In genomic region chr1:172397221-172397620, GRCh38 we compare ENCODE assay signal across 12 cellular contexts. TPM values are rescaled to one million over a fixed set of nuclear protein-coding genes. Genes with fewer than 3 reads are reported as not detected.
DNase-seq lines count a peak whose midpoint lies in the region; ATAC-seq and TF ChIP-seq lines count a peak whose summit lies in the region.
"Had no signal": no experiment of that assay in that cellular context is flagged by ENCODE, and none has a peak within 500 bp of the region (broad histone marks: within the 10 kb centered on the region; RNA-seq: fewer than 3 reads in every experiment).

No MANE protein-coding gene starts in this region.

- H3K4me1 ChIP-seq in esophagus muscularis mucosa (peaks cover 29 to 82% (median 70%) of the 10 kb centered on the region in 4 donors), Caco-2 (peaks cover 15% of the 10 kb centered on the region)

- H3K27me3 Mint-ChIP-seq in activated naive CD4-positive, alpha-beta T cell treated with anti-CD3 and anti-CD28 coated beads, Interleukin-2, amount 10 ng/mL, durations not matched to agents 7 days and 5 days, result no peaks in the 10 kb centered on the region
- no peaks in the 10 kb centered on the region for H3K27me3 Mint-ChIP-seq in Caco-2 (ENCODE audit: insufficient read depth, unreplicated experiment)
- H3K27me3 Mint-ChIP-seq: activated T-cell treated with anti-CD3 and anti-CD28 coated beads, Interleukin-2, amount 50 U/mL, for 24 hours; effector memory CD8-positive, alpha-beta T cell had no signal

- no peaks in the 10 kb centered on the region for H3K36me3 Mint-ChIP-seq in activated naive CD4-positive, alpha-beta T cell treated with anti-CD3 and anti-CD28 coated beads, Interleukin-2, amount 50 U/mL, for 72 hours
- peaks cover 10% of the 10 kb centered on the region for H3K36me3 Mint-ChIP-seq in activated naive CD4-positive, alpha-beta T cell treated with anti-CD3 and anti-CD28 coated beads, Interleukin-2, amount 10 ng/mL, durations not matched to agents 7 days and 5 days
- peaks cover 5% of the 10 kb centered on the region for H3K36me3 Mint-ChIP-seq in Caco-2 (ENCODE audit: insufficient read depth, unreplicated experiment)

- H3K36me3 ChIP-seq in esophagus muscularis mucosa, result no peaks in the 10 kb centered on the region
- no peaks in the 10 kb centered on the region for H3K36me3 ChIP-seq in Caco-2 (ENCODE audit: control insufficient read depth, insufficient read depth, low read length)

- no peak for TF ChIP-seq EP300 in esophagus muscularis mucosa (IDR thresholded peaks at IDR 0.05)

- ATAC-seq in activated naive CD4-positive, alpha-beta T cell treated with anti-CD3 and anti-CD28 coated beads, Interleukin-2, amount 50 U/mL, for 72 hours, result peak; percentile 65 to 67
- ATAC-seq: effector memory CD8-positive, alpha-beta T cell had no signal

- in situ Hi-C loops in ACHN (cut with HindIII; ENCODE audit: low pct_ligation_motif_present, low pct_unique_long_range_greater_than_20kb, low sequenced_read_pairs), result no loop called here

- H3K4me1 Mint-ChIP-seq in activated naive CD4-positive, alpha-beta T cell treated with anti-CD3 and anti-CD28 coated beads, Interleukin-2, amount 10 ng/mL, durations not matched to agents 7 days and 5 days, result peaks cover 76% of the 10 kb centered on the region
- H3K4me1 Mint-ChIP-seq in Caco-2 (ENCODE audit: low read depth, unreplicated experiment), result peaks cover 28% of the 10 kb centered on the region

- no peak for DNase-seq in activated naive CD4-positive, alpha-beta T cell treated with anti-CD3 and anti-CD28 coated beads, Interleukin-2, amount 50 U/mL, for 72 hours (ENCODE audit: low spot score in 2 of 2)
- DNase-seq in activated naive CD4-positive, alpha-beta T cell treated with anti-CD3 and anti-CD28 coated beads, Interleukin-2, amount 10 ng/mL, durations not matched to agents 7 days and 5 days, result no peak
- DNase-seq in NCI-H226 (peak; percentile 36), esophagus muscularis mucosa (ENCODE audit: extremely low spot score) (no peak), ACHN (no peak), Caco-2 (no peak), NCI-H748 (lab: John Stamatoyannopoulos, UW; ENCODE audit: unreplicated experiment) (no peak)
- DNase-seq: activated T-cell treated with anti-CD3 and anti-CD28 coated beads, Interleukin-2, amount 50 U/mL, for 24 hours; effector memory CD8-positive, alpha-beta T cell; NCI-H2227 treated with DMSO at 0.1 percent for 48 hours had no signal

- POLR2A ChIA-PET in Caco-2 (lab: Charles Lee), result no interaction called here

- no peak overlapping the region for H3K4me3 ChIP-seq in esophagus muscularis mucosa
- no peak overlapping the region for H3K4me3 ChIP-seq in Caco-2 (ENCODE audit: low read depth, low read length)

- no peak overlapping the region for H3K27ac Mint-ChIP-seq in activated naive CD4-positive, alpha-beta T cell treated with anti-CD3 and anti-CD28 coated beads, Interleukin-2, amount 50 U/mL, for 72 hours
- H3K27ac Mint-ChIP-seq in activated naive CD4-positive, alpha-beta T cell treated with anti-CD3 and anti-CD28 coated beads, Interleukin-2, amount 10 ng/mL, durations not matched to agents 7 days and 5 days, result no peak overlapping the region
- H3K27ac Mint-ChIP-seq in Caco-2 (ENCODE audit: unreplicated experiment), result no peak overlapping the region
- H3K27ac Mint-ChIP-seq: activated T-cell treated with anti-CD3 and anti-CD28 coated beads, Interleukin-2, amount 50 U/mL, for 24 hours; effector memory CD8-positive, alpha-beta T cell; T-helper 1 cell treated with Interleukin-12 subunit alpha and Interleukin-12 subunit beta and Interleukin-4 antibody, amounts not matched to agents 30 μg/mL and 1 μg/mL, for 36 hours had no signal

- TF ChIP-seq CTCF in esophagus muscularis mucosa (IDR thresholded peaks at IDR 0.05) (no peak), Caco-2 (IDR thresholded peaks at IDR 0.05; ENCODE audit: insufficient read depth in 1 of 2, low read depth in 1 of 2, low read length in 1 of 2, severe bottlenecking in 1 of 2, unreplicated experiment in 1 of 2) (no peak)

- intact Hi-C loops in esophagus muscularis mucosa (cut with DNase I) (loop anchor here (5.0 to 10.0 kb wide), 2 partner anchors 35 to 72 kb away; no protein-coding TSS in a partner anchor), Caco-2 (cut with micrococcal nuclease; ENCODE audit: unreplicated experiment) (loop anchor here (5.0 kb wide), 1 partner anchor 130 kb away; no protein-coding TSS in a partner anchor)

- H3K4me3 Mint-ChIP-seq in activated naive CD4-positive, alpha-beta T cell treated with anti-CD3 and anti-CD28 coated beads, Interleukin-2, amount 10 ng/mL, durations not matched to agents 7 days and 5 days, result no peak overlapping the region
- no peak overlapping the region for H3K4me3 Mint-ChIP-seq in Caco-2 (ENCODE audit: unreplicated experiment)
- H3K4me3 Mint-ChIP-seq: activated T-cell treated with anti-CD3 and anti-CD28 coated beads, Interleukin-2, amount 50 U/mL, for 24 hours; effector memory CD8-positive, alpha-beta T cell; T-helper 1 cell treated with Interleukin-12 subunit alpha and Interleukin-12 subunit beta and Interleukin-4 antibody, amounts not matched to agents 30 μg/mL and 1 μg/mL, for 36 hours had no signal

- H3K9me3 ChIP-seq in esophagus muscularis mucosa, result no peaks in the 10 kb centered on the region
- H3K9me3 ChIP-seq in Caco-2, result no peaks in the 10 kb centered on the region

- H3K27ac ChIP-seq in esophagus muscularis mucosa (replicated peaks in 1 of 4), result peak overlapping the region; percentile 75 to 82 (median 82)
- peak overlapping the region; percentile 89 for H3K27ac ChIP-seq in temporal lobe (ENCODE audit: low read depth, low read length)

- no TSS peak for BruUV-seq in Caco-2 (replicated peaks; lab: Mats Ljungman, UMichigan)

- peaks cover 0 to 5% of the 10 kb centered on the region in 2 donors for H3K9me3 Mint-ChIP-seq in activated naive CD4-positive, alpha-beta T cell treated with anti-CD3 and anti-CD28 coated beads, Interleukin-2, amount 50 U/mL, for 72 hours
- no peaks in the 10 kb centered on the region for H3K9me3 Mint-ChIP-seq in activated naive CD4-positive, alpha-beta T cell treated with anti-CD3 and anti-CD28 coated beads, Interleukin-2, amount 10 ng/mL, durations not matched to agents 7 days and 5 days
- H3K9me3 Mint-ChIP-seq in Caco-2 (ENCODE audit: unreplicated experiment), result no peaks in the 10 kb centered on the region
- H3K9me3 Mint-ChIP-seq: activated T-cell treated with anti-CD3 and anti-CD28 coated beads, Interleukin-2, amount 50 U/mL, for 24 hours; effector memory CD8-positive, alpha-beta T cell; T-helper 1 cell treated with Interleukin-12 subunit alpha and Interleukin-12 subunit beta and Interleukin-4 antibody, amounts not matched to agents 30 μg/mL and 1 μg/mL, for 36 hours had no signal

- no peak for TF ChIP-seq POLR2A in esophagus muscularis mucosa (IDR thresholded peaks at IDR 0.05; ENCODE audit: low read depth)

- CTCF ChIA-PET in activated naive CD4-positive, alpha-beta T cell treated with anti-CD3 and anti-CD28 coated beads, Interleukin-2, amount 10 ng/mL, durations not matched to agents 7 days and 5 days (lab: Charles Lee), result interaction anchor here (1.1 kb wide), 1 partner anchor 128 kb away, joined by 3 read pairs; no protein-coding TSS in a partner anchor
- CTCF ChIA-PET in Caco-2 (lab: Charles Lee), result no interaction called here

- WGBS in esophagus muscularis mucosa, result 36% methylated on average over 3 of the region's 3 CpGs

- H3K27me3 ChIP-seq in esophagus muscularis mucosa (no peaks in the 10 kb centered on the region), Caco-2 (replicated peaks; ENCODE audit: control insufficient read depth, insufficient read depth, low read length) (no peaks in the 10 kb centered on the region)

RNA-seq across cellular contexts. Expression of gene C1orf105, which starts 23.3 kb away (rescaled TPM):
- not detected for total RNA-seq in activated naive CD4-positive, alpha-beta T cell treated with anti-CD3 and anti-CD28 coated beads, Interleukin-2, amount 50 U/mL, for 72 hours
- total RNA-seq in esophagus muscularis mucosa (not detected), temporal lobe (not detected), Caco-2 (2022) (0.82 and 1.9 TPM in 2 replicates)

RNA-seq across cellular contexts. Expression of gene PIGC, which starts 46.6 kb away (rescaled TPM):
- 10 to 100 TPM; 11.0 to 14.7 TPM for total RNA-seq in activated naive CD4-positive, alpha-beta T cell treated with anti-CD3 and anti-CD28 coated beads, Interleukin-2, amount 50 U/mL, for 72 hours
- total RNA-seq in esophagus muscularis mucosa, result 10 to 100 TPM; 18.9 to 25.7 (median 20.9) TPM
- 17.2 TPM for total RNA-seq in temporal lobe
- 23.7 and 26.1 TPM in 2 replicates for total RNA-seq in Caco-2 (2022)
